8 cellular contexts compared by ENCODE assay signal in the genomic region with DNA sequence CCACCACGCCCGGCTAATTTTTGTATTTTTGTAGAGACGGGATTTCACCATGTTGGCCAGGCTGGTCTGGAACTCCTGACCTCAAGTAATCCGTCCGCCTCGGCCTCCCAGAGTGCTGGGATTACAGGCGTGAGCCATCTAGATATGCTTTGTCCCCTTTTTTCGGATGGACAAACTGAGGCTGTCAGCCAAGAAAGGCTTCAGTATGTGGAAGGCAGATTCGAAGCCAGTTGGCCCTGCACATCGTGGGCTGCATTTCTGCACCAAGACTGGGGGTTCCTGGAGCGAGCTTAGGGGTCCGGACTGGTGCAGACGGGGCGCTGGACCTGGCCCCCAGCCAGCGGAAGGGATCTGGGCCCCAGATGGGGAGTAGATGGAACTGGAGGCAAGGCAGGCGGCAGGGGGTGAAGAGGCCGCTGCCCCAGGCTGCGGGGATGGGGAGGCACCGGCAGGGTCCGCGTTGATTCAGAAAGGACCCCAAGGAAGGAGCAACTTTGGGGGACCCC. TPM values are rescaled to one million over a fixed set of nuclear protein-coding genes. Genes with fewer than 3 reads are reported as not detected.
DNase-seq lines count a peak whose midpoint lies in the region; ATAC-seq and TF ChIP-seq lines count a peak whose summit lies in the region.

No MANE protein-coding gene starts in this region.

- H3K27ac Mint-ChIP-seq in activated naive CD8-positive, alpha-beta T cell treated with anti-CD3 and anti-CD28 coated beads for 36 hours, result peak overlapping the region; percentile 95

- TF ChIP-seq POLR2A in heart left ventricle (IDR thresholded peaks at IDR 0.05) (no peak), right lobe of liver (IDR thresholded peaks at IDR 0.05) (no peak)

- H3K4me1 Mint-ChIP-seq in activated naive CD8-positive, alpha-beta T cell treated with anti-CD3 and anti-CD28 coated beads for 36 hours, result peaks cover 63% of the 10 kb centered on the region

- H3K27ac ChIP-seq in heart left ventricle (peak overlapping the region; percentile 96 to 100 (median 99)), right lobe of liver (peak overlapping the region; percentile 97 to 99 (median 97)), upper lobe of right lung (peak overlapping the region; percentile 99)

- DNase-seq in heart left ventricle (no peak), cardiac septum (ENCODE audit: low spot score) (no peak), right lobe of liver (peak; percentile 58 to 63 (median 63)), upper lobe of right lung (no peak), NCI-H2081 treated with DMSO at 0.1 percent for 48 hours (lab: John Stamatoyannopoulos, UW) (no peak)
- no peak for DNase-seq in activated naive CD8-positive, alpha-beta T cell treated with anti-CD3 and anti-CD28 coated beads for 36 hours

- no peak for TF ChIP-seq CTCF in heart left ventricle (IDR thresholded peaks at IDR 0.05)
- TF ChIP-seq CTCF in right lobe of liver (IDR thresholded peaks at IDR 0.05), result no peak
- no peak for TF ChIP-seq CTCF in upper lobe of right lung (IDR thresholded peaks at IDR 0.05)

- no peak for ATAC-seq in heart left ventricle
- ATAC-seq in right lobe of liver, result no peak
- no peak for ATAC-seq in upper lobe of right lung
- no peak for ATAC-seq in activated CD4-positive, CD25-positive, alpha-beta regulatory T cell treated with anti-CD3 and anti-CD28 coated beads, Interleukin-2, amount 50 U/mL, for 24 hours
- no peak for ATAC-seq in HG02938 (IDR thresholded peaks at IDR 0.05; ENCODE audit: unreplicated experiment)

- no peaks in the 10 kb centered on the region for H3K27me3 Mint-ChIP-seq in activated naive CD8-positive, alpha-beta T cell treated with anti-CD3 and anti-CD28 coated beads for 36 hours

- H3K9me3 Mint-ChIP-seq in activated naive CD8-positive, alpha-beta T cell treated with anti-CD3 and anti-CD28 coated beads for 36 hours, result peaks cover 2% of the 10 kb centered on the region

- H3K4me1 ChIP-seq in heart left ventricle, result peaks cover 0 to 43% (median 22%) of the 10 kb centered on the region in 12 donors
- H3K4me1 ChIP-seq in right lobe of liver, result peaks cover 0 to 13% (median 0%) of the 10 kb centered on the region in 4 donors
- H3K4me1 ChIP-seq in upper lobe of right lung, result peaks cover 14% of the 10 kb centered on the region

- H3K4me3 ChIP-seq in heart left ventricle (peak overlapping the region; percentile 64 to 98 (median 77)), right lobe of liver (peak overlapping the region in 2 of 3 donors; percentile 60 to 63), upper lobe of right lung (peak overlapping the region; percentile 77)

- H3K27me3 ChIP-seq in heart left ventricle, result no peaks in the 10 kb centered on the region
- no peaks in the 10 kb centered on the region for H3K27me3 ChIP-seq in right lobe of liver
- no peaks in the 10 kb centered on the region for H3K27me3 ChIP-seq in upper lobe of right lung

- whole genome bisulfite sequencing in heart left ventricle, 4 donors, result 43 to 62% (median 47%) methylated on average over 14 to 21 of the region's 21 CpGs
- WGBS in right lobe of liver (ENCODE audit: insufficient coverage, low coverage, low lambda C conversion rate, missing lambda C conversion rate), result 38% methylated on average over 13 of the region's 21 CpGs

- peak overlapping the region; percentile 85 for H3K4me3 Mint-ChIP-seq in activated naive CD8-positive, alpha-beta T cell treated with anti-CD3 and anti-CD28 coated beads for 36 hours

- intact Hi-C loops in heart left ventricle (cut with DNase I) (loop anchor here in 1 of 10 donors (1.0 kb wide), 1 partner anchor 9 kb away; no protein-coding TSS in a partner anchor), cardiac septum (cut with DNase I) (no loop called here), right lobe of liver (cut with DNase I) (no loop called here), upper lobe of right lung (cut with DNase I) (no loop called here)

- H3K9me3 ChIP-seq in heart left ventricle (no peaks in the 10 kb centered on the region), right lobe of liver (no peaks in the 10 kb centered on the region), upper lobe of right lung (no peaks in the 10 kb centered on the region)

- H3K36me3 Mint-ChIP-seq in activated naive CD8-positive, alpha-beta T cell treated with anti-CD3 and anti-CD28 coated beads for 36 hours, result peaks cover 20% of the 10 kb centered on the region

- no peaks in the 10 kb centered on the region for H3K36me3 ChIP-seq in heart left ventricle
- H3K36me3 ChIP-seq in right lobe of liver, result no peaks in the 10 kb centered on the region
- no peaks in the 10 kb centered on the region for H3K36me3 ChIP-seq in upper lobe of right lung

RNA-seq across cellular contexts. Expression of a gene that starts 9.7 kb away (rescaled TPM):
- total RNA-seq in heart left ventricle, result 100 to 1,000 TPM in 7 of 9 donors, 10 to 100 TPM in 2; 80.2 to 352 (median 137) TPM
- 100 to 1,000 TPM; 114 to 236 TPM for polyA plus RNA-seq in heart left ventricle
- 140 TPM for total RNA-seq in cardiac septum
- total RNA-seq in activated naive CD8-positive, alpha-beta T cell treated with anti-CD3 and anti-CD28 coated beads for 36 hours, result 100 to 1,000 TPM; 379 to 398 TPM
- total RNA-seq in right lobe of liver, result 100 to 1,000 TPM in 4 of 6 experiments, 10 to 100 TPM in 2; 29.3 to 188 (median 134) TPM
- total RNA-seq in upper lobe of right lung, result 204 TPM

RNA-seq across cellular contexts. Expression of a gene that starts 16.8 kb away (rescaled TPM):
- total RNA-seq in heart left ventricle, result 1 to 10 TPM in 4 of 9 donors, under 1 TPM in 5; 0.24 to 2.4 (median 0.75) TPM
- 1 to 10 TPM in 1 of 2 donors, under 1 TPM in 1; 0.28 to 2.8 TPM for polyA plus RNA-seq in heart left ventricle
- 1.1 TPM for total RNA-seq in cardiac septum
- under 1 TPM; 0.29 to 0.32 TPM for total RNA-seq in activated naive CD8-positive, alpha-beta T cell treated with anti-CD3 and anti-CD28 coated beads for 36 hours
- 1 to 10 TPM in 5 of 6 experiments, under 1 TPM in 1; 0.82 to 5.3 (median 2.5) TPM for total RNA-seq in right lobe of liver
- total RNA-seq in upper lobe of right lung, result 4.9 TPM

RNA-seq across cellular contexts. Expression of a gene that starts 31.8 kb away (rescaled TPM):
- total RNA-seq in heart left ventricle, result 100 to 1,000 TPM in 5 of 9 donors, 10 to 100 TPM in 4; 65.8 to 167 (median 101) TPM
- polyA plus RNA-seq in heart left ventricle, result 100 to 1,000 TPM; 127 to 171 TPM
- total RNA-seq in cardiac septum, result 83.8 TPM
- 100 to 1,000 TPM; 419 to 435 TPM for total RNA-seq in activated naive CD8-positive, alpha-beta T cell treated with anti-CD3 and anti-CD28 coated beads for 36 hours
- total RNA-seq in right lobe of liver, result 100 to 1,000 TPM in 2 of 6 experiments, 10 to 100 TPM in 4; 37.6 to 139 (median 47.3) TPM
- 76.9 TPM for total RNA-seq in upper lobe of right lung

RNA-seq across cellular contexts. Expression of a gene that starts 49.3 kb away (rescaled TPM):
- 10 to 100 TPM; 22.5 to 58.6 (median 44.6) TPM for total RNA-seq in heart left ventricle
- 10 to 100 TPM; 26.7 to 31.8 TPM for polyA plus RNA-seq in heart left ventricle
- total RNA-seq in cardiac septum, result 45.5 TPM
- 10 to 100 TPM; 15.7 to 17.8 TPM for total RNA-seq in activated naive CD8-positive, alpha-beta T cell treated with anti-CD3 and anti-CD28 coated beads for 36 hours
- total RNA-seq in right lobe of liver, result 10 to 100 TPM; 33.0 to 55.5 (median 40.7) TPM
- 40.8 TPM for total RNA-seq in upper lobe of right lung

Comparison
In these comparisons a context has a peak if more than half of its experiments do, and no peak if none do; other contexts are left out.
1. DNase-seq: peak in right lobe of liver (3 of 3); none in heart left ventricle (0 of 5), cardiac septum (single experiment), activated naive CD8-positive, alpha-beta T cell treated with anti-CD3 and anti-CD28 coated beads for 36 hours (single experiment), upper lobe of right lung (single experiment) and NCI-H2081 treated with DMSO at 0.1 percent for 48 hours (single experiment).
2. Peak in every context shown above with its lines, with median percentiles within 50 percentile points of each other: H3K27ac ChIP-seq and H3K4me3 ChIP-seq.